In the genomic region with DNA sequence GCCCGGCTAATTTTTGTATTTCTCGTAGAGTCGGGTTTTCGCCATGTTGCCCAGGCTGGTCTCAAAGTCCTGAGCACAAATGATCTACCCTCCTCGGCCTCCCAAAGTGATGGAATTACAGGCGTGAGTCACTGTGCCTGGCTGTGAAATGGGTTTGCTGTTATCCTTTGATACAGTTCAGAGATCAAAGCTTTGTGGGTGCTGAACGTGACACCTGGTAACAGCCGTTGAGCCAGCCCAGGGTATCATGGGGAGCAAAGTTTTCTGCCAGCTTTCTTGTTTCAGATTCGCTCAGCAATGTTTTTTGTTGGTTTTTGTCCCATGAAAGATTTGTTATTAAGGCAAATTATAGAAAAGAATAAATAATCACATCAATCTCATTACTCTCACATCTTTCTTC, we compare ENCODE assay signal across 23 cellular contexts.
"Had no signal": no experiment of that assay in that cellular context is flagged by ENCODE, and none has a peak within 500 bp of the region (broad histone marks: within the 10 kb centered on the region; RNA-seq: fewer than 3 reads in every experiment).

No MANE protein-coding gene starts in this region.

- H2AFZ ChIP-seq: parathyroid adenoma had no signal

- H3K27me3 ChIP-seq: neural progenitor cell, ovary, right lobe of liver, sigmoid colon, stomach, testis, tibial artery, transverse colon, upper lobe of right lung, uterus had no signal

- H3K36me3 ChIP-seq: neural progenitor cell, ovary, right lobe of liver, sigmoid colon, stomach, tibial artery, transverse colon, upper lobe of right lung, uterus had no signal

- FAIRE-seq: small intestine had no signal

- DNase-seq: natural killer cell; occipital lobe; ovary; psoas muscle; right cardiac atrium; right lobe of liver; sigmoid colon; small intestine; stimulated activated CD4-positive, alpha-beta T cell treated with anti-CD3 and anti-CD28 coated beads, Interleukin-15, amount 100 ng/mL, for 24 hours; stimulated activated CD4-positive, alpha-beta T cell treated with anti-CD3 and anti-CD28 coated beads, Interleukin-2, amount 100 ng/mL, for 24 hours; stimulated activated CD4-positive, alpha-beta T cell treated with anti-CD3 and anti-CD28 coated beads, Interleukin-2, amount 100 ng/mL, for 48 hours; stimulated activated CD4-positive, alpha-beta T cell treated with anti-CD3 and anti-CD28 coated beads, Interleukin-4, amount 100 ng/mL, for 24 hours; stimulated activated naive B cell treated with anti-CD40 and anti-IgM and Interleukin-4, amounts not matched to agents 10 μg/mL and 1 μg/mL and 100 μg/mL, for 72 hours; stimulated activated naive CD4-positive, alpha-beta T cell treated with Interleukin-2 at 50 U/mL for 16 hours; stomach; testis; tibial artery; transverse colon; upper lobe of right lung; uterus had no signal

- H3K9ac ChIP-seq: neural progenitor cell, parathyroid adenoma had no signal

- H3K9me3 ChIP-seq: ovary, psoas muscle, right lobe of liver, sigmoid colon, stomach, testis, tibial artery, transverse colon, upper lobe of right lung, uterus had no signal

- H3K4me2 ChIP-seq: neural progenitor cell had no signal

- H3K4me1 ChIP-seq: parathyroid adenoma, psoas muscle, right lobe of liver, sigmoid colon, stomach, testis, tibial artery, transverse colon, upper lobe of right lung, uterus had no signal

- ATAC-seq: natural killer cell; psoas muscle; right cardiac atrium; right lobe of liver; stimulated activated effector memory CD8-positive, alpha-beta T cell treated with anti-CD3 and anti-CD28 coated beads, Interleukin-12 subunit alpha, Interleukin-12 subunit beta, amount 100 ng/mL, for 72 hours; stimulated activated naive B cell treated with anti-CD40 and anti-IgM and Interleukin-4, amounts not matched to agents 10 μg/mL and 1 μg/mL and 100 μg/mL, for 72 hours; upper lobe of right lung had no signal

- H3K27ac ChIP-seq: neural progenitor cell, ovary, parathyroid adenoma, psoas muscle, right lobe of liver, sigmoid colon, stomach, testis, tibial artery, transverse colon, upper lobe of right lung, uterus had no signal

- H3K4me3 ChIP-seq: neural progenitor cell, ovary, psoas muscle, right lobe of liver, sigmoid colon, stomach, testis, tibial artery, transverse colon, upper lobe of right lung, uterus had no signal

- H3K79me2 ChIP-seq: parathyroid adenoma had no signal
